ENCODE assay signal across 1 cellular context in genomic region chr2:210584834-210585233, GRCh38.
TF ChIP-seq lines count a peak whose summit lies in the region.

No MANE protein-coding gene starts in this region.

TF ChIP-seq in endothelial cell of umbilical vein, 7 proteins besides CTCF, POLR2A, EP300 and RAD21:
- TF ChIP-seq MAX (IDR thresholded peaks at IDR 0.05; ENCODE audit: insufficient read depth, insufficient read length) (no peak), MYC (IDR thresholded peaks at IDR 0.05; ENCODE audit: low read depth, low read length) (no peak), FOS (IDR thresholded peaks at IDR 0.05; ENCODE audit: borderline replicate concordance, insufficient read depth, low read length) (peak; percentile 30)
